In genomic region chr6:108955329-108955949, GRCh38 we compare ENCODE assay signal across 10 cellular contexts.
"Had no signal": no experiment of that assay in that cellular context is flagged by ENCODE, and none has a peak within 500 bp of the region (broad histone marks: within the 10 kb centered on the region; RNA-seq: fewer than 3 reads in every experiment).

No MANE protein-coding gene starts in this region.

- H3K27ac ChIP-seq: cardiac muscle cell, foreskin keratinocyte, SJCRH30, stomach, thoracic aorta, WERI-Rb-1 had no signal

- H3K9me3 ChIP-seq: SJCRH30, stomach, thoracic aorta had no signal

- H3K4me1 ChIP-seq: foreskin keratinocyte, SJCRH30 had no signal

- H3K36me3 ChIP-seq: cardiac muscle cell, SJCRH30, stomach, thoracic aorta, WERI-Rb-1 had no signal

- H3K27me3 ChIP-seq: cardiac muscle cell, foreskin keratinocyte, SJCRH30, stomach had no signal

- H3K4me3 ChIP-seq: cardiac muscle cell, SJCRH30, stomach, thoracic aorta had no signal

- DNase-seq: activated CD4-positive, alpha-beta T cell treated with anti-CD3 and anti-CD28 coated beads, Interleukin-2, amount 50 U/mL, for 48 hours; activated effector memory CD4-positive, alpha-beta T cell treated with anti-CD3 and anti-CD28 coated beads, Interleukin-2, amount 50 U/mL, for 16 hours; foreskin keratinocyte; head of caudate nucleus; SJCRH30; stimulated activated CD4-positive, alpha-beta T cell treated with anti-CD3 and anti-CD28 coated beads, Interleukin-4, amount 100 ng/mL, for 24 hours; stomach; WERI-Rb-1 had no signal

- ATAC-seq: foreskin keratinocyte had no signal
